In the genomic region with DNA sequence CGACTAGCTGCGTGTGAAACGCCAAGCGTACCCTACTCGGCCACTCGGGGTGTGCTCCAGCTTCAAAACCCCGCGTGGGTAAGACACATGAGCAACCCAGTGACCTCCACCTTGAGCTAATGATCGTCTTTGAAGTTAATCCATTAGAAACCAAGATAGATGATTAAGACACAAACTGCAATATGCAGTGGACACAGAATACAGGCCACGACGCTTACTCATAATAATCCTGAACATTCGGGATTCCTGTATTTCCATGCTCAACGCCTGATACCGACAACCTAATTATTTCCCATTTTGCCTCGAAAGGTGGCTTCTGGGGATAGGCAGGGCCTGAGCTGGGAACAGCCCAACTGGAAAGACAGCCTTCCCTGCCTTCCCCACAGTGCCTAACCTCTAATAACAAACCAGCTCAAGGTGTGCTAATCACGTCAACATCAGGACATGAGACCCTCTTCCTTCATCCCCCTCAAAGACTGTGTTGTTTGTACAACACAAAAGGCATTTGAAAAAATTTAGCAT, we compare ENCODE assay signal across 8 cellular contexts. TPM values are rescaled to one million over a fixed set of nuclear protein-coding genes. Genes with fewer than 3 reads are reported as not detected.
DNase-seq lines count a peak whose midpoint lies in the region; ATAC-seq and TF ChIP-seq lines count a peak whose summit lies in the region.

No MANE protein-coding gene starts in this region.

- H3K4me1 Mint-ChIP-seq in endodermal cell, result peaks cover 18% of the 10 kb centered on the region
- H3K4me1 Mint-ChIP-seq in osteocyte (ENCODE audit: unreplicated experiment), result peaks cover 21% of the 10 kb centered on the region

- peak overlapping the region; percentile 76 for H3K27ac Mint-ChIP-seq in endodermal cell
- no peak overlapping the region for H3K27ac Mint-ChIP-seq in osteocyte (ENCODE audit: unreplicated experiment)

- no peaks in the 10 kb centered on the region for H3K27me3 ChIP-seq in endodermal cell (ENCODE audit: control insufficient read depth, insufficient read depth, low read length, poor library complexity, severe bottlenecking)

- ATAC-seq in HG03442 (IDR thresholded peaks at IDR 0.05; ENCODE audit: unreplicated experiment) (no peak), HG02623 (IDR thresholded peaks at IDR 0.05; ENCODE audit: unreplicated experiment) (no peak), GM18502 (IDR thresholded peaks at IDR 0.05; ENCODE audit: poor library complexity, unreplicated experiment) (no peak)

- peaks cover 30% of the 10 kb centered on the region for H3K36me3 Mint-ChIP-seq in endodermal cell (ENCODE audit: low read depth)
- peaks cover 9% of the 10 kb centered on the region for H3K36me3 Mint-ChIP-seq in osteocyte (ENCODE audit: unreplicated experiment)

- H3K9me3 Mint-ChIP-seq in endodermal cell (no peaks in the 10 kb centered on the region), osteocyte (ENCODE audit: unreplicated experiment) (no peaks in the 10 kb centered on the region)

- H3K4me3 Mint-ChIP-seq in endodermal cell (peak overlapping the region; percentile 63), osteocyte (ENCODE audit: unreplicated experiment) (peak overlapping the region; percentile 69)

- peak overlapping the region; percentile 75 for H3K4me3 ChIP-seq in endodermal cell (ENCODE audit: low read length)

- no peaks in the 10 kb centered on the region for H3K9me3 ChIP-seq in endodermal cell (ENCODE audit: control insufficient read depth, low read length)

- DNase-seq in DMS53 treated with DMSO at 0.1 percent for 48 hours (lab: John Stamatoyannopoulos, UW; ENCODE audit: unreplicated experiment) (peak; percentile 5), NCI-H82 (lab: John Stamatoyannopoulos, UW) (peak; percentile 58), endodermal cell (no peak), osteocyte (ENCODE audit: extremely low spot score, unreplicated experiment) (no peak), NK-92 (lab: John Stamatoyannopoulos, UW; ENCODE audit: unreplicated experiment) (no peak)

- H3K4me1 ChIP-seq in endodermal cell (ENCODE audit: control insufficient read depth, insufficient read depth, low read length), result no peaks in the 10 kb centered on the region

- H3K36me3 ChIP-seq in endodermal cell (ENCODE audit: control insufficient read depth, insufficient read depth, low read length), result peaks cover 32% of the 10 kb centered on the region

- no peak overlapping the region for H3K27ac ChIP-seq in endodermal cell (ENCODE audit: low read depth, low read length)

- no peak for TF ChIP-seq CTCF in endodermal cell (conservative IDR thresholded peaks at IDR 0.05)
- no peak for TF ChIP-seq CTCF in osteocyte (IDR thresholded peaks at IDR 0.05)

- 25 to 26% methylated on average over 14 to 16 of the region's 16 CpGs for WGBS in endodermal cell (ENCODE audit: insufficient coverage in 1 of 2, insufficient read length in 1 of 2), 2 experiments

- H3K9ac ChIP-seq in endodermal cell (ENCODE audit: extremely low read depth, low read length, poor library complexity, severe bottlenecking), result no peak overlapping the region

- H3K27me3 Mint-ChIP-seq in endodermal cell (ENCODE audit: insufficient read depth), result no peaks in the 10 kb centered on the region
- no peaks in the 10 kb centered on the region for H3K27me3 Mint-ChIP-seq in osteocyte (ENCODE audit: unreplicated experiment)

RNA-seq across cellular contexts. Expression of gene COPRS, which starts 0.5 kb away (rescaled TPM):
- total RNA-seq in endodermal cell (10 to 100 TPM; 44.3 to 51.7 TPM), osteocyte (51.2 and 52.9 TPM in 2 replicates)
- 40.1 TPM for polyA plus RNA-seq in endodermal cell (2013, experiment 1 of 2)
- 41.1 TPM for polyA plus RNA-seq in endodermal cell (2013, experiment 2 of 2)

RNA-seq across cellular contexts. Expression of gene UTP6, which starts 42.0 kb away (rescaled TPM):
- 100 to 1,000 TPM in 1 of 2 donors, 10 to 100 TPM in 1; 85.3 to 100 TPM for total RNA-seq in endodermal cell
- polyA plus RNA-seq in endodermal cell (2013, experiment 1 of 2), result 59.5 TPM
- polyA plus RNA-seq in endodermal cell (2013, experiment 2 of 2), result 54.1 TPM
- total RNA-seq in osteocyte, result 74.3 and 77.0 TPM in 2 replicates

Comparison
In these comparisons a context has a peak if more than half of its experiments do, and no peak if none do; other contexts are left out.
1. DNase-seq: peak in DMS53 treated with DMSO at 0.1 percent for 48 hours (single experiment) and NCI-H82 (single experiment); none in endodermal cell (single experiment), osteocyte (single experiment) and NK-92 (single experiment).